In genomic region chr1:8745749-8746390, GRCh38 we compare ENCODE assay signal across 1 cellular context.
TF ChIP-seq lines count a peak whose summit lies in the region.

No MANE protein-coding gene starts in this region.

TF ChIP-seq in HepG2, 621 proteins besides CTCF, POLR2A, EP300 and RAD21 (continued from another document):
- TF ChIP-seq MYPOP (CRISPR knock-in tag; IDR thresholded peaks at IDR 0.05) (no peak), HDAC1 (CRISPR knock-in tag; IDR thresholded peaks at IDR 0.05) (no peak), NR1H2 (CRISPR knock-in tag; IDR thresholded peaks at IDR 0.05; ENCODE audit: borderline replicate concordance, low read depth) (no peak), SAP130 (CRISPR knock-in tag; IDR thresholded peaks at IDR 0.05; ENCODE audit: low read depth) (peak; percentile 21; the same call in 1 of the 2 replicates), ZNF564 (CRISPR knock-in tag; IDR thresholded peaks at IDR 0.05) (no peak), JARID2 (CRISPR knock-in tag; IDR thresholded peaks at IDR 0.05; ENCODE audit: insufficient replicate concordance) (no peak), BCL3 (CRISPR knock-in tag; IDR thresholded peaks at IDR 0.05) (no peak), ELK4 (CRISPR knock-in tag; IDR thresholded peaks at IDR 0.05; ENCODE audit: borderline replicate concordance) (no peak), TIGD3 (CRISPR knock-in tag; IDR thresholded peaks at IDR 0.05; ENCODE audit: borderline replicate concordance) (no peak), AGO1 (IDR thresholded peaks at IDR 0.05; ENCODE audit: low read depth, low read length, poor library complexity, severe bottlenecking) (no peak), CREM (IDR thresholded peaks at IDR 0.05) (peak; percentile 26; the same call in 1 of the 2 replicates), CREM (CRISPR knock-in tag; IDR thresholded peaks at IDR 0.05) (no peak), GPN1 (CRISPR knock-in tag; IDR thresholded peaks at IDR 0.05; ENCODE audit: borderline replicate concordance) (no peak), MZF1 (CRISPR knock-in tag; IDR thresholded peaks at IDR 0.05; ENCODE audit: borderline replicate concordance) (no peak), ZNF788 (CRISPR knock-in tag; IDR thresholded peaks at IDR 0.05; ENCODE audit: borderline replicate concordance) (no peak), ZBTB43 (CRISPR knock-in tag; conservative IDR thresholded peaks at IDR 0.05) (0 out of 2 replicates have a peak, but pooled peaks have one; percentile 41), ZNF691 (CRISPR knock-in tag; IDR thresholded peaks at IDR 0.05; ENCODE audit: borderline replicate concordance, low read depth) (no peak), FOXP1 (IDR thresholded peaks at IDR 0.05) (no peak), FOXP1 (CRISPR knock-in tag; IDR thresholded peaks at IDR 0.05) (no peak), ISL2 (CRISPR knock-in tag; IDR thresholded peaks at IDR 0.05) (0 out of 2 replicates have a peak, but pooled peaks have one; percentile 43), ZNF644 (CRISPR knock-in tag; IDR thresholded peaks at IDR 0.05; ENCODE audit: low read depth) (peak; percentile 29; the same call in 1 of the 2 replicates), MED1 (CRISPR knock-in tag; IDR thresholded peaks at IDR 0.05) (peak; percentile 38; the same call in 1 of the 2 replicates), ARID2 (CRISPR knock-in tag; IDR thresholded peaks at IDR 0.05; ENCODE audit: borderline replicate concordance) (no peak), MXD3 (CRISPR knock-in tag; IDR thresholded peaks at IDR 0.05) (0 out of 2 replicates have a peak, but pooled peaks have one; percentile 31), ZNF256 (CRISPR knock-in tag; conservative IDR thresholded peaks at IDR 0.05) (no peak), GRHL1 (CRISPR knock-in tag; conservative IDR thresholded peaks at IDR 0.05) (no peak), E2F5 (CRISPR knock-in tag; conservative IDR thresholded peaks at IDR 0.05) (no peak), BCL6 (CRISPR knock-in tag; IDR thresholded peaks at IDR 0.05) (0 out of 2 replicates have a peak, but pooled peaks have one; percentile 20), CBFB (CRISPR knock-in tag; IDR thresholded peaks at IDR 0.05) (no peak), HOXA3 (CRISPR knock-in tag; IDR thresholded peaks at IDR 0.05) (no peak)
TF ChIP-seq in HepG2: peak in this region for 22.
